Comparison of ENCODE assay signal across 10 cellular contexts in the genomic region with DNA sequence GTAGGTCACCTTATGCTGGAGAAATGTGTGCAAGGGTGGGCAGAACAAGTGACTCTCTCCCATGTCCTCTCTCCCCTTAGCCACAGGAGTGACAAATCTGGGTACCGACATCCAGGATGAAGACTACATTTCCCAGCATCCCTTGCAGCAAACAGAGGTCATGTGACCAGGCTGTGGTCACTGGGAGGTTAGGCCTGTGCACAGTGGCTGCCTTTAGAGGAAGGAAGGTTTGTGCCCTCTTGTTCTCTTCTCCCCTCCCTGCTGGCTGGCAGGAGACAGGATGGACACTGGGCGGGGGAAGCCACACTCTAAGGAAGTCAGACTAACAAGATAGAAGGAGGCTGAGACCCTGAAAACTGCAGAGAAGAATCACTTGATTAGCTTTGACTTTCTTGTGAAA.
DNase-seq lines count a peak whose midpoint lies in the region; TF ChIP-seq lines count a peak whose summit lies in the region.
"Had no signal": no experiment of that assay in that cellular context is flagged by ENCODE, and none has a peak within 500 bp of the region (broad histone marks: within the 10 kb centered on the region; RNA-seq: fewer than 3 reads in every experiment).

No MANE protein-coding gene starts in this region.

- peaks cover 4% of the 10 kb centered on the region for H3K27me3 ChIP-seq in transverse colon

- H3K4me3 Mint-ChIP-seq in glutamatergic neuron (ENCODE audit: unreplicated experiment) = no peak overlapping the region
- H3K4me3 Mint-ChIP-seq: activated naive CD4-positive, alpha-beta T cell treated with anti-CD3 and anti-CD28 coated beads, Interleukin-2, amount 50 U/mL, for 24 hours had no signal

- H3K9me3 Mint-ChIP-seq in glutamatergic neuron (ENCODE audit: unreplicated experiment) = peaks cover 4% of the 10 kb centered on the region
- H3K9me3 Mint-ChIP-seq: activated naive CD4-positive, alpha-beta T cell treated with anti-CD3 and anti-CD28 coated beads, Interleukin-2, amount 50 U/mL, for 24 hours had no signal

- no peak for TF ChIP-seq EP300 in transverse colon (IDR thresholded peaks at IDR 0.05; ENCODE audit: low read depth)

- in situ Hi-C loops in Caki2 (cut with HindIII; ENCODE audit: low pct_unique_long_range_greater_than_20kb, low sequenced_read_pairs) (no loop called here), transverse colon (cut with MboI; ENCODE audit: low pct_ligation_motif_present in 1 of 4, low pct_unique_long_range_greater_than_20kb in 1 of 4, low sequenced_read_pairs in 3 of 4) (no loop called here)

- H3K27ac ChIP-seq in transverse colon = no peak overlapping the region
- H3K27ac ChIP-seq: heart left ventricle had no signal

- no peak for TF ChIP-seq CTCF in glutamatergic neuron (IDR thresholded peaks at IDR 0.05; ENCODE audit: partially characterized antibody, unreplicated experiment)
- TF ChIP-seq CTCF in transverse colon (IDR thresholded peaks at IDR 0.05) = no peak

- no peaks in the 10 kb centered on the region for H3K4me1 ChIP-seq in transverse colon

- peak; percentile 7 for DNase-seq in Caki2 (ENCODE audit: low read depth)
- DNase-seq in GM19240 (ENCODE audit: insufficient read length, low spot score) = peak; percentile 30
- peak; percentile 16 for DNase-seq in RPMI8226
- peak; percentile 16 for DNase-seq in iPS DF 4.7 (ENCODE audit: extremely low read depth, low spot score)
- no peak for DNase-seq in LoVo (ENCODE audit: low spot score)
- DNase-seq in glutamatergic neuron = no peak
- DNase-seq in RKO (ENCODE audit: low spot score) = no peak
- DNase-seq in transverse colon = no peak
- DNase-seq: heart left ventricle had no signal

- peaks cover 5% of the 10 kb centered on the region for H3K27me3 Mint-ChIP-seq in glutamatergic neuron (ENCODE audit: unreplicated experiment)

- 79% methylated on average over 2 of the region's 2 CpGs; no CpG with 5 or more reads in 1 of the 2 donors for WGBS in transverse colon (ENCODE audit: low coverage in 1 of 2), 2 donors

- no peaks in the 10 kb centered on the region for H3K36me3 Mint-ChIP-seq in glutamatergic neuron (ENCODE audit: unreplicated experiment)
- H3K36me3 Mint-ChIP-seq: activated naive CD4-positive, alpha-beta T cell treated with anti-CD3 and anti-CD28 coated beads, Interleukin-2, amount 50 U/mL, for 24 hours had no signal

- H3K36me3 ChIP-seq in transverse colon = no peaks in the 10 kb centered on the region
- H3K36me3 ChIP-seq: heart left ventricle had no signal

- H3K4me3 ChIP-seq in transverse colon = no peak overlapping the region
- H3K4me3 ChIP-seq: heart left ventricle had no signal

- no peaks in the 10 kb centered on the region for H3K9me3 ChIP-seq in transverse colon

- H3K27ac Mint-ChIP-seq in glutamatergic neuron (ENCODE audit: unreplicated experiment) = no peak overlapping the region
- H3K27ac Mint-ChIP-seq: activated naive CD4-positive, alpha-beta T cell treated with anti-CD3 and anti-CD28 coated beads, Interleukin-2, amount 50 U/mL, for 24 hours had no signal

- H3K4me1 Mint-ChIP-seq in glutamatergic neuron (ENCODE audit: low read depth, unreplicated experiment) = peaks cover 3% of the 10 kb centered on the region
- H3K4me1 Mint-ChIP-seq: activated naive CD4-positive, alpha-beta T cell treated with anti-CD3 and anti-CD28 coated beads, Interleukin-2, amount 50 U/mL, for 24 hours had no signal

- no peak for TF ChIP-seq POLR2A in transverse colon (IDR thresholded peaks at IDR 0.05)

- intact Hi-C loops in transverse colon (cut with DNase I; ENCODE audit: low total_unique reads) = no loop called here

Comparison
In these comparisons a context has a peak if more than half of its experiments do, and no peak if none do; other contexts are left out.
1. DNase-seq: peak in Caki2 (single experiment), GM19240 (single experiment), RPMI8226 (single experiment) and iPS DF 4.7 (single experiment); none in LoVo (single experiment), glutamatergic neuron (single experiment), RKO (single experiment) and transverse colon (single experiment).